In the genomic region with DNA sequence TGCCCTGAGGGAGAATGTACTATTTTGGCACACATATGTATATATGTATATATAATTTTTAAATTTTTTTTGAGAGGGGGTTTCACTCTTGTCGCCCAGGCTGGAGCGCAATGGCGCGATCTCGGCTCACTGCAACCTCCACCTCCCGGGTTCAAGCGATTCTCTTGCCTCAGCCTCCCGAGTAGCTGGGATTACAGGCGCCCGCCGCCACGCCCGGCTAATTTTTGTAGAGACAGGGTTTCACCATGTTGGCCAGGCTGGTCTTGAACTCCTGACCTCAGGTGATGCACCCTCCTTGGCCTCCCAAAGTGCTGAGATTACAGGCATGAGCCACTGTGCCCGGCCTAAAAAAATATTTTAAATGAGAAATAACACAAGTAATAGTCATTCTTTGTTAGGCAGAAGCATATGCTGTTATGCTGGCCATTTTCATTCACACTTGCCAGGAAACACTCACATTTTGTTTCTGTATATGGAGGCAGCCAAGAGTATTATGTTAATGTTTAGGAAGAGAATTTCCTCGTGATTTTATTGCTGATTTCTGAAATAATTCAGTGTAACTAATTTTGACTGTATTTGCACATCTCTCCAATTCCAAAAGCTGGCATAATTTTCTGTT, we compare ENCODE assay signal across 8 cellular contexts. TPM values are rescaled to one million over a fixed set of nuclear protein-coding genes. Genes with fewer than 3 reads are reported as not detected.
A peak's percentile ranks its signal among the peaks of the same experiment; 100 is the strongest.
DNase-seq lines count a peak whose midpoint lies in the region; ATAC-seq and TF ChIP-seq lines count a peak whose summit lies in the region.
"Not testable (repeated sequence)": the region's sequence is repeated elsewhere in the genome, so short reads cannot be mapped to it uniquely, and the experiment has no call there.

No MANE protein-coding gene starts in this region.

- H3K4me1 ChIP-seq in adipocyte (ENCODE audit: control insufficient read depth, insufficient read depth, low read length) (peaks cover 61% of the 10 kb centered on the region), iPS-20b (ENCODE audit: insufficient read depth, low read length) (peaks cover 26% of the 10 kb centered on the region)
- not testable (repeated sequence) for H3K4me1 ChIP-seq in endocrine pancreas (ENCODE audit: control insufficient read depth, insufficient read depth, low read length)

- H3K4me3 Mint-ChIP-seq in natural killer cell treated with Interleukin-12 subunit alpha and Interleukin-12 subunit beta and Interleukin-15 and Interleukin-18, amount 100 ng/mL, for 72 hours, result peak overlapping the region; percentile 93
- peak overlapping the region; percentile 96 for H3K4me3 Mint-ChIP-seq in stimulated activated memory B cell treated with anti-CD40 and anti-IgM and Interleukin-4, amounts not matched to agents 10 μg/mL and 1 μg/mL and 100 μg/mL, for 72 hours

- not testable (repeated sequence) for H3K27me3 ChIP-seq in BJ (ENCODE audit: control insufficient read depth, insufficient read depth, low read length); SU-DHL-6 (ENCODE audit: low read length); adipocyte (replicated peaks; ENCODE audit: control insufficient read depth, insufficient read depth, low read length); endocrine pancreas (ENCODE audit: control insufficient read depth, insufficient read depth, low read length)
- peaks cover 43% of the 10 kb centered on the region for H3K27me3 ChIP-seq in iPS-20b (ENCODE audit: insufficient read depth, low read length)

- H3K27ac ChIP-seq in SU-DHL-6 (ENCODE audit: low read depth, low read length); iPS-20b (ENCODE audit: low read length): not testable (repeated sequence)

- TF ChIP-seq CTCF in BJ (IDR thresholded peaks at IDR 0.05; ENCODE audit: insufficient read depth, low read depth, low read length); HFF-Myc (IDR thresholded peaks at IDR 0.05; ENCODE audit: low read depth, low read length, missing control alignments); SU-DHL-6 (IDR thresholded peaks at IDR 0.05; ENCODE audit: insufficient read depth, low read length, poor library complexity, severe bottlenecking): not testable (repeated sequence)

- H3K27me3 Mint-ChIP-seq in natural killer cell treated with Interleukin-12 subunit alpha and Interleukin-12 subunit beta and Interleukin-15 and Interleukin-18, amount 100 ng/mL, for 72 hours; stimulated activated memory B cell treated with anti-CD40 and anti-IgM and Interleukin-4, amounts not matched to agents 10 μg/mL and 1 μg/mL and 100 μg/mL, for 72 hours: not testable (repeated sequence)

- POLR2A ChIA-PET in BJ (lab: Charles Lee), result not testable (repeated sequence)

- peaks cover 47 to 66% of the 10 kb centered on the region in 2 donors for H3K4me1 Mint-ChIP-seq in natural killer cell treated with Interleukin-12 subunit alpha and Interleukin-12 subunit beta and Interleukin-15 and Interleukin-18, amount 100 ng/mL, for 72 hours (ENCODE audit: low read depth in 2 of 2)
- H3K4me1 Mint-ChIP-seq in stimulated activated memory B cell treated with anti-CD40 and anti-IgM and Interleukin-4, amounts not matched to agents 10 μg/mL and 1 μg/mL and 100 μg/mL, for 72 hours, result peaks cover 68% of the 10 kb centered on the region

- CTCF ChIA-PET in BJ (lab: Yijun Ruan, JAX), result interaction anchor here (0.7 to 1.0 kb wide), 3 partner anchors 99 to 190 kb away, joined by 3 read pairs; no protein-coding TSS in a partner anchor

- not testable (repeated sequence) for H3K79me2 ChIP-seq in SU-DHL-6 (ENCODE audit: insufficient read depth, low read length)

- H3K27ac Mint-ChIP-seq in natural killer cell treated with Interleukin-12 subunit alpha and Interleukin-12 subunit beta and Interleukin-15 and Interleukin-18, amount 100 ng/mL, for 72 hours, result peak overlapping the region; percentile 91 to 99
- peak overlapping the region; percentile 96 for H3K27ac Mint-ChIP-seq in stimulated activated memory B cell treated with anti-CD40 and anti-IgM and Interleukin-4, amounts not matched to agents 10 μg/mL and 1 μg/mL and 100 μg/mL, for 72 hours

- not testable (repeated sequence) for H3K9me3 Mint-ChIP-seq in natural killer cell treated with Interleukin-12 subunit alpha and Interleukin-12 subunit beta and Interleukin-15 and Interleukin-18, amount 100 ng/mL, for 72 hours; stimulated activated memory B cell treated with anti-CD40 and anti-IgM and Interleukin-4, amounts not matched to agents 10 μg/mL and 1 μg/mL and 100 μg/mL, for 72 hours

- not testable (repeated sequence) for H3K36me3 ChIP-seq in BJ (ENCODE audit: control insufficient read depth, insufficient read depth, low read length); SU-DHL-6 (ENCODE audit: low read length); endocrine pancreas (ENCODE audit: control insufficient read depth, insufficient read depth, low read length)
- H3K36me3 ChIP-seq in adipocyte (ENCODE audit: control insufficient read depth, insufficient read depth, low read length, severe bottlenecking) (peaks cover 32% of the 10 kb centered on the region), iPS-20b (ENCODE audit: insufficient read depth, low read depth, low read length) (peaks cover 16% of the 10 kb centered on the region)

- not testable (repeated sequence) for H3K9me3 ChIP-seq in SU-DHL-6 (ENCODE audit: insufficient read depth, low read length); adipocyte (ENCODE audit: control insufficient read depth, low read length); endocrine pancreas (ENCODE audit: control insufficient read depth, low read length); iPS-20b (ENCODE audit: insufficient read depth, low read depth, low read length)

- not testable (repeated sequence) for H3K9me2 ChIP-seq in SU-DHL-6 (replicated peaks; ENCODE audit: insufficient read depth, low read length)

- peak overlapping the region; percentile 39 for H3K4me2 ChIP-seq in SU-DHL-6 (ENCODE audit: low read depth, low read length, poor library complexity, severe bottlenecking)

- H4K20me1 ChIP-seq in SU-DHL-6 (ENCODE audit: low read depth, low read length), result not testable (repeated sequence)

- not testable (repeated sequence) for DNase-seq in BJ (ENCODE audit: low read depth); HFF-Myc (ENCODE audit: extremely low read depth, low read depth); natural killer cell treated with Interleukin-12 subunit alpha and Interleukin-12 subunit beta and Interleukin-15 and Interleukin-18, amount 100 ng/mL, for 72 hours (ENCODE audit: low spot score)
- peak; percentile 50 for DNase-seq in adipocyte (ENCODE audit: low read depth)

- not testable (repeated sequence) for H2AFZ ChIP-seq in SU-DHL-6 (ENCODE audit: low read depth, low read length, severe bottlenecking)

- not testable (repeated sequence) for H3K9ac ChIP-seq in SU-DHL-6 (ENCODE audit: low read length); endocrine pancreas (ENCODE audit: control insufficient read depth, insufficient read depth, low read length); iPS-20b (ENCODE audit: low read depth, low read length)
- peak overlapping the region; percentile 99 for H3K9ac ChIP-seq in adipocyte (ENCODE audit: low read length)

- not testable (repeated sequence) for ATAC-seq in natural killer cell treated with Interleukin-12 subunit alpha and Interleukin-12 subunit beta and Interleukin-15 and Interleukin-18, amount 100 ng/mL, for 72 hours; stimulated activated memory B cell treated with anti-CD40 and anti-IgM and Interleukin-4, amounts not matched to agents 10 μg/mL and 1 μg/mL and 100 μg/mL, for 72 hours

- H3K4me3 ChIP-seq in BJ (ENCODE audit: low read depth, low read length) (peak overlapping the region; percentile 88), HFF-Myc (replicated peaks; ENCODE audit: low read depth, low read length) (peak overlapping the region; percentile 77), adipocyte (ENCODE audit: low read length) (peak overlapping the region; percentile 94), endocrine pancreas (ENCODE audit: control insufficient read depth, insufficient read depth, low read length) (peak overlapping the region; percentile 86), iPS-20b (ENCODE audit: low read length) (peak overlapping the region; percentile 84)
- not testable (repeated sequence) for H3K4me3 ChIP-seq in SU-DHL-6 (ENCODE audit: insufficient read depth, low read length, poor library complexity, severe bottlenecking)

- peaks cover 56% of the 10 kb centered on the region for H3K36me3 Mint-ChIP-seq in natural killer cell treated with Interleukin-12 subunit alpha and Interleukin-12 subunit beta and Interleukin-15 and Interleukin-18, amount 100 ng/mL, for 72 hours
- peaks cover 63% of the 10 kb centered on the region for H3K36me3 Mint-ChIP-seq in stimulated activated memory B cell treated with anti-CD40 and anti-IgM and Interleukin-4, amounts not matched to agents 10 μg/mL and 1 μg/mL and 100 μg/mL, for 72 hours

- H3F3A ChIP-seq in SU-DHL-6 (ENCODE audit: insufficient read depth), result not testable (repeated sequence)

RNA-seq across cellular contexts. Expression of a gene that starts 1.6 kb away (rescaled TPM):
- 13.7 and 18.5 TPM in 2 replicates for polyA plus RNA-seq in BJ (2011; rRNA removed)
- polyA minus RNA-seq in BJ (2011; rRNA and poly(A)+ RNA removed), result 16.1 and 20.0 TPM in 2 replicates
- 100 to 1,000 TPM; 239 to 355 TPM for total RNA-seq in natural killer cell treated with Interleukin-12 subunit alpha and Interleukin-12 subunit beta and Interleukin-15 and Interleukin-18, amount 100 ng/mL, for 72 hours
